Comparison of ENCODE assay signal across 1 cellular context in genomic region chr17:42773290-42774035, GRCh38.
TF ChIP-seq lines count a peak whose summit lies in the region.

TSS of gene VPS25 (plus strand) at chr17:42773449. CDS start at chr17:42773476, 27 bp downstream.

TF ChIP-seq in HepG2, 621 proteins besides CTCF, POLR2A, EP300 and RAD21 (continued from another document and continues in another):
- TF ChIP-seq FOXO4 (CRISPR knock-in tag; conservative IDR thresholded peaks at IDR 0.05), result no peak
- TF ChIP-seq MZF1 (CRISPR knock-in tag; IDR thresholded peaks at IDR 0.05; ENCODE audit: borderline replicate concordance), result 0 out of 2 replicates have a peak, but pooled peaks have one; percentile 91
- peak; percentile 98 for TF ChIP-seq PHF20 (CRISPR knock-in tag; IDR thresholded peaks at IDR 0.05)
- no peak for TF ChIP-seq ARNT (IDR thresholded peaks at IDR 0.05)
- peak; percentile 51 for TF ChIP-seq PAXIP1 (CRISPR knock-in tag; conservative IDR thresholded peaks at IDR 0.05)
- TF ChIP-seq ZNF143 (CRISPR knock-in tag; IDR thresholded peaks at IDR 0.05), result peak; percentile 69
- TF ChIP-seq CC2D1A (CRISPR knock-in tag; IDR thresholded peaks at IDR 0.05), result no peak
- TF ChIP-seq ZIK1 (CRISPR knock-in tag; IDR thresholded peaks at IDR 0.05; ENCODE audit: borderline replicate concordance, low read depth), result peak; percentile 82; the same call in 1 of the 2 replicates
- no peak; the same call in 1 of the 2 replicates for TF ChIP-seq TRAFD1 (CRISPR knock-in tag; IDR thresholded peaks at IDR 0.05; ENCODE audit: borderline replicate concordance)
- peak; percentile 97 for TF ChIP-seq ZNF614 (CRISPR knock-in tag; IDR thresholded peaks at IDR 0.05; ENCODE audit: borderline replicate concordance)
- TF ChIP-seq E2F1 (CRISPR knock-in tag; IDR thresholded peaks at IDR 0.05), result peak; percentile 77
- no peak for TF ChIP-seq ZNF703 (CRISPR knock-in tag; IDR thresholded peaks at IDR 0.05; ENCODE audit: borderline replicate concordance)
- no peak for TF ChIP-seq ZNF607 (CRISPR knock-in tag; IDR thresholded peaks at IDR 0.05; ENCODE audit: borderline replicate concordance)
- TF ChIP-seq ZKSCAN1 (IDR thresholded peaks at IDR 0.05; ENCODE audit: low read length), result 0 out of 2 replicates have a peak, but pooled peaks have one; percentile 72
- peak; percentile 77; the same call in 1 of the 2 replicates for TF ChIP-seq ZSCAN25 (CRISPR knock-in tag; IDR thresholded peaks at IDR 0.05)
- TF ChIP-seq IRF1 (CRISPR knock-in tag; IDR thresholded peaks at IDR 0.05; ENCODE audit: low read depth), result 0 out of 2 replicates have a peak, but pooled peaks have one; percentile 53
- TF ChIP-seq ZC3H13 (CRISPR knock-in tag; IDR thresholded peaks at IDR 0.05), result peak; percentile 66; the same call in 1 of the 2 replicates
- TF ChIP-seq ATF3 (CRISPR knock-in tag; IDR thresholded peaks at IDR 0.05), result peak; percentile 68; the same call in 1 of the 2 replicates
- TF ChIP-seq TERF1 (CRISPR knock-in tag; IDR thresholded peaks at IDR 0.05), result no peak
- TF ChIP-seq ATF2 (CRISPR knock-in tag; IDR thresholded peaks at IDR 0.05), result peak; percentile 89
- TF ChIP-seq FIP1L1 (IDR thresholded peaks at IDR 0.05; ENCODE audit: borderline replicate concordance, insufficient read depth, low read depth, low read length), result 0 out of 2 replicates have a peak, but pooled peaks have one; percentile 42
- peak; percentile 73; the same call in 1 of the 2 replicates for TF ChIP-seq ZBTB4 (CRISPR knock-in tag; IDR thresholded peaks at IDR 0.05; ENCODE audit: borderline replicate concordance)
- TF ChIP-seq MAFF (IDR thresholded peaks at IDR 0.05; ENCODE audit: low read depth, low read length), result no peak
- TF ChIP-seq TAF1 (CRISPR knock-in tag; IDR thresholded peaks at IDR 0.05), result peak; percentile 98
- no peak for TF ChIP-seq SUZ12 (IDR thresholded peaks at IDR 0.05; ENCODE audit: low read depth, low read length)
- peak; percentile 61; the same call in 1 of the 2 replicates for TF ChIP-seq PRMT3 (CRISPR knock-in tag; IDR thresholded peaks at IDR 0.05; ENCODE audit: borderline replicate concordance, low read depth)
- TF ChIP-seq ARNTL (CRISPR knock-in tag; IDR thresholded peaks at IDR 0.05), result no peak
- no peak for TF ChIP-seq PREB (CRISPR knock-in tag; IDR thresholded peaks at IDR 0.05)
- TF ChIP-seq SP5 (CRISPR knock-in tag; IDR thresholded peaks at IDR 0.05; ENCODE audit: borderline replicate concordance, low read depth), result no peak; the same call in 1 of the 2 replicates
- peak; percentile 75 for TF ChIP-seq UBTF (CRISPR knock-in tag; IDR thresholded peaks at IDR 0.05)
- TF ChIP-seq CBX5 (CRISPR knock-in tag; IDR thresholded peaks at IDR 0.05; ENCODE audit: borderline replicate concordance), result peak; percentile 98
- peak; percentile 96 for TF ChIP-seq ELF3 (CRISPR knock-in tag; IDR thresholded peaks at IDR 0.05)
- no peak; the same call in 1 of the 2 replicates for TF ChIP-seq SMC3 (IDR thresholded peaks at IDR 0.05; ENCODE audit: low read length)
- TF ChIP-seq ZNF33B (CRISPR knock-in tag; IDR thresholded peaks at IDR 0.05), result no peak; the same call in 1 of the 2 replicates
- no peak for TF ChIP-seq ZNF441 (CRISPR knock-in tag; IDR thresholded peaks at IDR 0.05; ENCODE audit: borderline replicate concordance)
- TF ChIP-seq ZNF83 (CRISPR knock-in tag; IDR thresholded peaks at IDR 0.05; ENCODE audit: borderline replicate concordance), result no peak
- TF ChIP-seq SATB2 (CRISPR knock-in tag; IDR thresholded peaks at IDR 0.05), result peak; percentile 88
- TF ChIP-seq KLF15 (CRISPR knock-in tag; IDR thresholded peaks at IDR 0.05; ENCODE audit: borderline replicate concordance), result peak; percentile 33; the same call in 1 of the 2 replicates
- TF ChIP-seq ZBTB25 (CRISPR knock-in tag; IDR thresholded peaks at IDR 0.05), result peak; percentile 97
